In the genomic region with DNA sequence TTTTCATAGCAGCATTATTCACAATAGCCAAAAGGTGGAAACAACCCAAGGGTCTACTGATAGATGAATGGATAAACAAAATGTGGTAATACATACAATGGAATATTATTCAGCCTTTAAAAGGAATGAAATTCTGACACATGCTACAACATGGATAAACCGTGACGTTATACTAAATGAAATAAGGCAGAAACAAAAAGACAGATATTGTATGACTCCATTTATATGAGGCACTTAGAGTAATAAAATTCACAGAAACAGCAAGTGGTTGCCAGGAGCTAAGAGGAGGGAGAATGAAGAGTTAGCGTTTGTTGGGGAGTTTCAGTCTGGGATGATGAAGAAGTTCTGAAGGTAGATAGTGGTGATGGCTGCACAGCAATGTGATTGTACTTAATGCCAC, we compare ENCODE assay signal across 22 cellular contexts.
DNase-seq lines count a peak whose midpoint lies in the region; ATAC-seq and TF ChIP-seq lines count a peak whose summit lies in the region.
"Had no signal": no experiment of that assay in that cellular context is flagged by ENCODE, and none has a peak within 500 bp of the region (broad histone marks: within the 10 kb centered on the region; RNA-seq: fewer than 3 reads in every experiment).

No MANE protein-coding gene starts in this region.

- H3K27me3 ChIP-seq in Caco-2 (replicated peaks; ENCODE audit: control insufficient read depth, insufficient read depth, low read length) = no peaks in the 10 kb centered on the region
- no peaks in the 10 kb centered on the region for H3K27me3 ChIP-seq in ascending aorta
- H3K27me3 ChIP-seq in stomach smooth muscle (ENCODE audit: control insufficient read depth in 1 of 2, insufficient read depth in 2 of 2, low read length in 2 of 2) = no peaks in the 10 kb centered on the region
- H3K27me3 ChIP-seq in adrenal gland = no peaks in the 10 kb centered on the region
- H3K27me3 ChIP-seq: MG63 had no signal

- TF ChIP-seq CTCF in Caco-2 (IDR thresholded peaks at IDR 0.05; ENCODE audit: insufficient read depth in 1 of 2, low read depth in 1 of 2, low read length in 1 of 2, severe bottlenecking in 1 of 2, unreplicated experiment in 1 of 2) (no peak), ascending aorta (IDR thresholded peaks at IDR 0.05) (no peak), osteocyte (IDR thresholded peaks at IDR 0.05) (no peak), adrenal gland (IDR thresholded peaks at IDR 0.05) (no peak)

- H3K9me3 ChIP-seq in Caco-2 (no peaks in the 10 kb centered on the region), ascending aorta (no peaks in the 10 kb centered on the region), stomach smooth muscle (ENCODE audit: control insufficient read depth in 2 of 2, low read length in 2 of 2) (no peaks in the 10 kb centered on the region), adrenal gland (replicated peaks in 1 of 3) (no peaks in the 10 kb centered on the region)
- H3K9me3 ChIP-seq: MG63 had no signal

- intact Hi-C loops in Caco-2 (cut with micrococcal nuclease; ENCODE audit: unreplicated experiment) = loop anchor here (5.0 kb wide), 1 partner anchor 99 kb away; a partner anchor contains a TSS
- intact Hi-C loops in ascending aorta (cut with DNase I) = loop anchor here (2.0 kb wide), 1 partner anchor 20 kb away; no protein-coding TSS in a partner anchor
- intact Hi-C loops in adrenal gland (cut with DNase I) = no loop called here

- CTCF ChIA-PET in Caco-2 (lab: Charles Lee) (no interaction called here), HEK293T (lab: Yijun Ruan, JAX) (no interaction called here)

- H3K27ac Mint-ChIP-seq in Caco-2 (ENCODE audit: unreplicated experiment) = peak overlapping the region; percentile 18
- H3K27ac Mint-ChIP-seq in osteocyte (ENCODE audit: unreplicated experiment) = peak overlapping the region; percentile 71
- H3K27ac Mint-ChIP-seq: B cell had no signal

- H3K36me3 Mint-ChIP-seq in Caco-2 (ENCODE audit: insufficient read depth, unreplicated experiment) = peaks cover 41% of the 10 kb centered on the region
- H3K36me3 Mint-ChIP-seq in osteocyte (ENCODE audit: unreplicated experiment) = peaks cover 32% of the 10 kb centered on the region

- peaks cover 38% of the 10 kb centered on the region for H3K4me1 Mint-ChIP-seq in Caco-2 (ENCODE audit: low read depth, unreplicated experiment)
- H3K4me1 Mint-ChIP-seq in osteocyte (ENCODE audit: unreplicated experiment) = peaks cover 44% of the 10 kb centered on the region
- H3K4me1 Mint-ChIP-seq: B cell had no signal

- no peak for ATAC-seq in GM19351 (IDR thresholded peaks at IDR 0.05; ENCODE audit: unreplicated experiment)
- ATAC-seq: GM12878, HCT116, K562 had no signal

- H3K4me1 ChIP-seq in Caco-2 (peaks cover 47% of the 10 kb centered on the region), ascending aorta (peaks cover 9 to 31% of the 10 kb centered on the region in 2 donors), stomach smooth muscle (ENCODE audit: control insufficient read depth, insufficient read depth, low read length) (peaks cover 14% of the 10 kb centered on the region), adrenal gland (replicated peaks in 1 of 2) (no peaks in the 10 kb centered on the region)

- H3K27ac ChIP-seq in ascending aorta (peak overlapping the region; percentile 90 to 95), stomach smooth muscle (ENCODE audit: low read length) (peak overlapping the region; percentile 3), adrenal gland (no peak overlapping the region)

- DNase-seq in Caco-2 (no peak), ascending aorta (ENCODE audit: low spot score in 2 of 2) (no peak), osteocyte (ENCODE audit: extremely low spot score, unreplicated experiment) (no peak), adrenal gland (no peak), HEK293T (ENCODE audit: extremely low spot score) (no peak)
- DNase-seq: 8988T, DMS79, GM23248, MG63, NCI-H1417, NCI-H1694 treated with DMSO at 0.1 percent for 48 hours, NCI-H2081 treated with DMSO at 0.1 percent for 48 hours, NCI-H2171 treated with DMSO at 0.1 percent for 48 hours, NCI-H446, NCI-H526, Right ventricle myocardium superior had no signal

- H3K4me3 ChIP-seq in Caco-2 (ENCODE audit: low read depth, low read length) (no peak overlapping the region), ascending aorta (no peak overlapping the region), stomach smooth muscle (ENCODE audit: low read length in 2 of 2) (no peak overlapping the region), adrenal gland (no peak overlapping the region)
- H3K4me3 ChIP-seq: GM12878, GM23248, K562, MG63 had no signal

- no peaks in the 10 kb centered on the region for H3K9me3 Mint-ChIP-seq in Caco-2 (ENCODE audit: unreplicated experiment)
- H3K9me3 Mint-ChIP-seq in osteocyte (ENCODE audit: unreplicated experiment) = no peaks in the 10 kb centered on the region

- no peak overlapping the region for H3K4me3 Mint-ChIP-seq in Caco-2 (ENCODE audit: unreplicated experiment)
- no peak overlapping the region for H3K4me3 Mint-ChIP-seq in osteocyte (ENCODE audit: unreplicated experiment)
- H3K4me3 Mint-ChIP-seq: B cell had no signal

- POLR2A ChIA-PET in Caco-2 (lab: Charles Lee) = no interaction called here
- POLR2A ChIA-PET in HEK293T (lab: Yijun Ruan, JAX) = no interaction called here

- H3K27me3 Mint-ChIP-seq in Caco-2 (ENCODE audit: insufficient read depth, unreplicated experiment) (no peaks in the 10 kb centered on the region), osteocyte (ENCODE audit: unreplicated experiment) (no peaks in the 10 kb centered on the region)
- H3K27me3 Mint-ChIP-seq: B cell had no signal

- no peak for TF ChIP-seq POLR2A in adrenal gland (IDR thresholded peaks at IDR 0.05)

- 80 to 99% (median 86%) methylated on average over 3 of the region's 3 CpGs for WGBS in adrenal gland, 4 donors

- H3K9ac ChIP-seq in stomach smooth muscle (ENCODE audit: low read length in 2 of 2) = no peak overlapping the region
- H3K9ac ChIP-seq: GM23248 had no signal

- H3K36me3 ChIP-seq in Caco-2 (ENCODE audit: control insufficient read depth, insufficient read depth, low read length) (no peaks in the 10 kb centered on the region; the same call in 1 of the 2 replicates), ascending aorta (peaks cover 8 to 10% of the 10 kb centered on the region in 2 donors), stomach smooth muscle (ENCODE audit: control insufficient read depth in 2 of 2, insufficient read depth in 2 of 2, low read length in 2 of 2) (peaks cover 6 to 10% of the 10 kb centered on the region in 2 donors), adrenal gland (replicated peaks in 1 of 2) (peaks cover 0 to 25% of the 10 kb centered on the region in 2 donors)
- H3K36me3 ChIP-seq: MG63 had no signal

- no TSS peak for BruUV-seq in Caco-2 (replicated peaks; lab: Mats Ljungman, UMichigan)

TF ChIP-seq in HEK293T, 16 proteins besides CTCF, POLR2A, EP300 and RAD21:
- TF ChIP-seq, protein P1, sequence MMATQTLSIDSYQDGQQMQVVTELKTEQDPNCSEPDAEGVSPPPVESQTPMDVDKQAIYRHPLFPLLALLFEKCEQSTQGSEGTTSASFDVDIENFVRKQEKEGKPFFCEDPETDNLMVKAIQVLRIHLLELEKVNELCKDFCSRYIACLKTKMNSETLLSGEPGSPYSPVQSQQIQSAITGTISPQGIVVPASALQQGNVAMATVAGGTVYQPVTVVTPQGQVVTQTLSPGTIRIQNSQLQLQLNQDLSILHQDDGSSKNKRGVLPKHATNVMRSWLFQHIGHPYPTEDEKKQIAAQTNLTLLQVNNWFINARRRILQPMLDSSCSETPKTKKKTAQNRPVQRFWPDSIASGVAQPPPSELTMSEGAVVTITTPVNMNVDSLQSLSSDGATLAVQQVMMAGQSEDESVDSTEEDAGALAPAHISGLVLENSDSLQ (IDR thresholded peaks at IDR 0.05) = no peak
- TF ChIP-seq FOXM1 (IDR thresholded peaks at IDR 0.05; ENCODE audit: borderline replicate concordance) (no peak), ARNT (IDR thresholded peaks at IDR 0.05) (no peak), CTBP1 (IDR thresholded peaks at IDR 0.05; ENCODE audit: borderline replicate concordance) (no peak), HDGF (IDR thresholded peaks at IDR 0.05; ENCODE audit: borderline replicate concordance) (no peak), BHLHE40 (IDR thresholded peaks at IDR 0.05; ENCODE audit: borderline replicate concordance) (no peak), SUZ12 (IDR thresholded peaks at IDR 0.05) (no peak)

Comparison
In these comparisons a context has a peak if more than half of its experiments do, and no peak if none do; other contexts are left out.
1. H3K27ac ChIP-seq: peak in ascending aorta (2 of 2) and stomach smooth muscle (single experiment); none in adrenal gland (0 of 5).
2. intact Hi-C loops: an anchor here in Caco-2 (5.0 kb wide) and ascending aorta (2.0 kb wide); none called in adrenal gland.